In the genomic region with DNA sequence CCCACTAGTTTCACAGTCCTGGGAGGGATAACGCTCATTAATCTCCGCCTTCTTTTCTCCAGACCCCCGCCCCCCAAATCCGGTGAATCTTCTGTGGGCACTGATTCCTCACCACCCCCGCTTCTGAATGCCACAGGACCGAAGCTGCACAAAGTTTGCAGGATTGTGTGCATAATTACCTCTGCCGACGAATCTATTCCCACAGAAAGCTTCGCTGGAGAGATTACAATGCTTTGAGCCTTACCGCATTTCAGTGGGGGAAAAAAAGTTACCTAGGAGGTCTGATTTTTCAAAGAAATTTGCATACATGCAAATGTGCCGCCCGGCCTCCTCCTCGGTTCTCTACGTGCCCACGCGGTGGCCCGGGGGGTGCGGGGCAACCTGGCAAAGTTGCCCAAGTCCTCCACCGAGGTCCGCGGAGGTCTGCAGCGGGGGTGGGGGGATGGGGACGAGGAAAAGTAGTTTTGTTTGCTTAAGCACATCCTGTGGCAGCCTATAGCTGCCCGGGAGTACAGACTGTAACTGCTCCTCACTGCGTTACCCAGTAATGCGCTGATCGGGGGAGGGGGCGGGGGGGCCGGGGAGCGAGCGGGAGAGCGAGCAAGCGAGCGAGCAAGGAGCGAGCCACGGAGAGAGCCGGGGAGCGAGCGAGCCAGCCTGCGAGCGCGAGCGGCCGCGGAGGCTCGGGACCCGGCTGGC, we compare ENCODE assay signal across 8 cellular contexts. TPM values are rescaled to one million over a fixed set of nuclear protein-coding genes. Genes with fewer than 3 reads are reported as not detected.
DNase-seq lines count a peak whose midpoint lies in the region; ATAC-seq and TF ChIP-seq lines count a peak whose summit lies in the region.

No MANE protein-coding gene starts in this region.

- no peaks in the 10 kb centered on the region for H3K9me3 Mint-ChIP-seq in CD4-positive, alpha-beta memory T cell
- H3K9me3 Mint-ChIP-seq in activated B cell treated with CpG ODN at 0.5 μM for 24 hours = no peaks in the 10 kb centered on the region

- peak overlapping the region; percentile 28 to 94 (median 91) for H3K27ac Mint-ChIP-seq in CD4-positive, alpha-beta memory T cell
- H3K27ac Mint-ChIP-seq in activated B cell treated with CpG ODN at 0.5 μM for 24 hours = no peak overlapping the region

- H3F3A ChIP-seq in MM.1S (ENCODE audit: insufficient read depth, low read length) = peaks cover 30% of the 10 kb centered on the region

- peaks cover 46% of the 10 kb centered on the region for H3K4me1 ChIP-seq in CD4-positive, alpha-beta memory T cell (ENCODE audit: insufficient read depth, low read length)
- peaks cover 11% of the 10 kb centered on the region for H3K4me1 ChIP-seq in MM.1S (ENCODE audit: low read length)

- H3K9me3 ChIP-seq in CD4-positive, alpha-beta memory T cell (ENCODE audit: control insufficient read depth in 1 of 2, low read length in 2 of 2) = no peaks in the 10 kb centered on the region
- H3K9me3 ChIP-seq in MM.1S (replicated peaks; ENCODE audit: insufficient read depth, low read length) = no peaks in the 10 kb centered on the region

- H3K27me3 ChIP-seq in CD4-positive, alpha-beta memory T cell (ENCODE audit: insufficient read depth, low read length) = no peaks in the 10 kb centered on the region
- peaks cover 18% of the 10 kb centered on the region; the same call in 1 of the 2 replicates for H3K27me3 ChIP-seq in MM.1S (replicated peaks; ENCODE audit: insufficient read depth, low read length)

- POLR2A ChIA-PET in CD4-positive, alpha-beta memory T cell (lab: Charles Lee; ENCODE audit: partially characterized antibody) = interaction anchor here (1.2 to 2.2 kb wide), 4 partner anchors 25 to 39 kb away, joined by 4 to 12 read pairs (median 8); no protein-coding TSS in a partner anchor
- POLR2A ChIA-PET in activated B cell treated with CpG ODN at 0.5 μM for 24 hours (lab: Charles Lee) = interaction anchor here (0.6 to 0.9 kb wide), 2 partner anchors 11 to 1462 kb away, joined by 3 to 7 read pairs; no protein-coding TSS in a partner anchor

- DNase-seq in CD4-positive, alpha-beta memory T cell = peak; percentile 47 to 71 (median 53)
- DNase-seq in MM.1S (peak; percentile 83), activated B cell treated with CpG ODN at 0.5 μM for 24 hours (peak; percentile 31), cerebellar cortex (ENCODE audit: low spot score) (peak; percentile 58), left kidney (ENCODE audit: low read depth, low spot score) (peak; percentile 66), GDM1 (lab: John Stamatoyannopoulos, UW) (no peak)
- DNase-seq in stimulated activated CD4-positive, alpha-beta T cell treated with anti-CD3 and anti-CD28 coated beads, Interleukin-2, amount 100 ng/mL, for 24 hours = peak; percentile 65 to 71

- no peak overlapping the region for H3K27ac ChIP-seq in CD4-positive, alpha-beta memory T cell (ENCODE audit: low read depth, low read length)
- H3K27ac ChIP-seq in MM.1S (ENCODE audit: low read length) = no peak overlapping the region

- peak overlapping the region; percentile 63 to 65 for H3K4me3 ChIP-seq in CD4-positive, alpha-beta memory T cell (ENCODE audit: low read length in 2 of 2)
- H3K4me3 ChIP-seq in MM.1S (ENCODE audit: low read length) = peak overlapping the region; percentile 70

- intact Hi-C loops in CD4-positive, alpha-beta memory T cell (cut with micrococcal nuclease) = no loop called here
- intact Hi-C loops in activated B cell treated with CpG ODN at 0.5 μM for 24 hours (cut with micrococcal nuclease) = loop anchor here (5.0 kb wide), 1 partner anchor 39 kb away; no protein-coding TSS in a partner anchor

- ATAC-seq in activated B cell treated with CpG ODN at 0.5 μM for 24 hours (ENCODE audit: low read depth) (no peak), GM19397 (IDR thresholded peaks at IDR 0.05; ENCODE audit: unreplicated experiment) (no peak)

- peak overlapping the region; percentile 80 to 95 (median 87) for H3K4me3 Mint-ChIP-seq in CD4-positive, alpha-beta memory T cell
- H3K4me3 Mint-ChIP-seq in activated B cell treated with CpG ODN at 0.5 μM for 24 hours = peak overlapping the region; percentile 70

- H3K36me3 ChIP-seq in CD4-positive, alpha-beta memory T cell (ENCODE audit: insufficient read depth, low read length) = no peaks in the 10 kb centered on the region
- no peaks in the 10 kb centered on the region for H3K36me3 ChIP-seq in MM.1S (replicated peaks; ENCODE audit: insufficient read depth, low read length)

- CTCF ChIA-PET in CD4-positive, alpha-beta memory T cell (lab: Charles Lee; ENCODE audit: partially characterized antibody) = interaction anchor here (1.1 to 7.1 kb wide), 3 partner anchors 13 to 127 kb away, joined by 3 to 84 read pairs (median 6); no protein-coding TSS in a partner anchor
- CTCF ChIA-PET in activated B cell treated with CpG ODN at 0.5 μM for 24 hours (lab: Charles Lee) = interaction anchor here (1.5 kb wide), 1 partner anchor 32 kb away, joined by 6 read pairs; no protein-coding TSS in a partner anchor

- no peaks in the 10 kb centered on the region for H4K20me1 ChIP-seq in MM.1S (ENCODE audit: insufficient read depth, low read length)

- peaks cover 0 to 2% of the 10 kb centered on the region in 2 donors for H3K27me3 Mint-ChIP-seq in CD4-positive, alpha-beta memory T cell
- H3K27me3 Mint-ChIP-seq in activated B cell treated with CpG ODN at 0.5 μM for 24 hours = peaks cover 51% of the 10 kb centered on the region

- H2AFZ ChIP-seq in MM.1S (ENCODE audit: low read length) = peak overlapping the region; percentile 69

- TF ChIP-seq CTCF in MM.1S (IDR thresholded peaks at IDR 0.05; ENCODE audit: low read length) (no peak), activated B cell treated with CpG ODN at 0.5 μM for 24 hours (IDR thresholded peaks at IDR 0.05) (no peak)

- H3K9me2 ChIP-seq in MM.1S (replicated peaks; ENCODE audit: insufficient read depth, low read length) = no peaks in the 10 kb centered on the region

- peaks cover 0 to 20% of the 10 kb centered on the region in 2 donors for H3K36me3 Mint-ChIP-seq in CD4-positive, alpha-beta memory T cell
- H3K36me3 Mint-ChIP-seq in activated B cell treated with CpG ODN at 0.5 μM for 24 hours (ENCODE audit: low read depth) = peaks cover 6% of the 10 kb centered on the region

- peaks cover 26 to 65% (median 39%) of the 10 kb centered on the region in 4 donors for H3K4me1 Mint-ChIP-seq in CD4-positive, alpha-beta memory T cell
- peaks cover 30% of the 10 kb centered on the region for H3K4me1 Mint-ChIP-seq in activated B cell treated with CpG ODN at 0.5 μM for 24 hours

- H3K4me2 ChIP-seq in MM.1S (ENCODE audit: low read depth, low read length) = peak overlapping the region; percentile 92

- H3K9ac ChIP-seq in MM.1S (ENCODE audit: low read length) = peak overlapping the region; percentile 43; the same call in 1 of the 2 replicates

- H3K79me2 ChIP-seq in MM.1S (ENCODE audit: low read length) = no peaks in the 10 kb centered on the region

RNA-seq across cellular contexts. Expression of gene NFIA, which starts 0.6 kb away (rescaled TPM):
- 1 to 10 TPM; 6.9 to 7.3 TPM for total RNA-seq in CD4-positive, alpha-beta memory T cell
- polyA plus RNA-seq in CD4-positive, alpha-beta memory T cell = 1 to 10 TPM; 5.1 to 6.6 TPM
- 0.13 and 0.44 TPM in 2 replicates for total RNA-seq in activated B cell treated with CpG ODN at 0.5 μM for 24 hours
